ENCODE assay signal across 20 cellular contexts in the genomic region with DNA sequence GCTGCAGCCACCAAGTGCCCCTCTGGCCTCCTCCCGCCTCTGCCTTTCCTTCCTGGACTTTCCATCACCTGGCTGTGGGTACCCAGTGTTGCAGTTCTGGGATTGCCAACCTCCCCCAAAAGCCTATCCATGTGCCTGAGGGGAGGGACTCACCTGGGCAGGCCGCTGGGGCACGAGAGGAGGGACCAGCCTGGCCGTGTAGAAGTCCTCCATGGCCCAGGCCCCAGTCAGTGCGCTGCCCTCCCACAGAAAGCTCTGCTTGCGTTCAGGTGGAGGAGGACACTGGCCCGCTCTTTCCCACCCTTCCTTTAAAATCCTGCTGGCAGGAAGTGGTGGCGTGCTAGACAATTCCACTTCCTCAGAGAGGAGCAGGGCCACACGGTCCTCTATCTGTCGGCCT. TPM values are rescaled to one million over a fixed set of nuclear protein-coding genes. Genes with fewer than 3 reads are reported as not detected.
"Had no signal": no experiment of that assay in that cellular context is flagged by ENCODE, and none has a peak within 500 bp of the region (broad histone marks: within the 10 kb centered on the region; RNA-seq: fewer than 3 reads in every experiment).

No MANE protein-coding gene starts in this region.

- H3K4me3 ChIP-seq: heart left ventricle, mucosa of descending colon, ovary, stomach, thoracic aorta, transverse colon had no signal

- H3K27me3 ChIP-seq: foreskin keratinocyte, heart left ventricle, ovary, stomach, transverse colon had no signal

- H3K27ac ChIP-seq: foreskin keratinocyte, heart left ventricle, ovary, stomach, thoracic aorta, transverse colon had no signal

- H3K9me3 ChIP-seq: heart left ventricle, ovary, thoracic aorta, transverse colon had no signal

- DNase-seq: cortex of kidney; effector memory CD8-positive, alpha-beta T cell; erythroblast; foreskin keratinocyte; heart left ventricle; hippocampal formation; mammary epithelial cell; mucosa of descending colon; naive thymus-derived CD8-positive, alpha-beta T cell; ovary; right cardiac atrium; small intestine; stimulated activated CD4-positive, alpha-beta T cell treated with anti-CD3 and anti-CD28 coated beads, Interleukin-12 subunit alpha, Interleukin-12 subunit beta, amount 100 ng/mL, for 4 hours; stimulated activated naive CD4-positive, alpha-beta T cell; stomach; substantia nigra; transverse colon had no signal

- H3K36me3 ChIP-seq: ovary, transverse colon had no signal

- H3K4me1 ChIP-seq: foreskin keratinocyte, stomach, transverse colon had no signal

- ATAC-seq: effector memory CD8-positive, alpha-beta T cell; foreskin keratinocyte; left lobe of liver; mucosa of descending colon; naive thymus-derived CD8-positive, alpha-beta T cell; right cardiac atrium had no signal

- FAIRE-seq: islet of Langerhans, small intestine had no signal

RNA-seq across cellular contexts. Expression of a gene that starts 20.0 kb away (rescaled TPM):
- total RNA-seq: foreskin keratinocyte had no signal
- polyA plus RNA-seq: foreskin keratinocyte, mammary epithelial cell had no signal
